ENCODE assay signal across 9 cellular contexts in the genomic region with DNA sequence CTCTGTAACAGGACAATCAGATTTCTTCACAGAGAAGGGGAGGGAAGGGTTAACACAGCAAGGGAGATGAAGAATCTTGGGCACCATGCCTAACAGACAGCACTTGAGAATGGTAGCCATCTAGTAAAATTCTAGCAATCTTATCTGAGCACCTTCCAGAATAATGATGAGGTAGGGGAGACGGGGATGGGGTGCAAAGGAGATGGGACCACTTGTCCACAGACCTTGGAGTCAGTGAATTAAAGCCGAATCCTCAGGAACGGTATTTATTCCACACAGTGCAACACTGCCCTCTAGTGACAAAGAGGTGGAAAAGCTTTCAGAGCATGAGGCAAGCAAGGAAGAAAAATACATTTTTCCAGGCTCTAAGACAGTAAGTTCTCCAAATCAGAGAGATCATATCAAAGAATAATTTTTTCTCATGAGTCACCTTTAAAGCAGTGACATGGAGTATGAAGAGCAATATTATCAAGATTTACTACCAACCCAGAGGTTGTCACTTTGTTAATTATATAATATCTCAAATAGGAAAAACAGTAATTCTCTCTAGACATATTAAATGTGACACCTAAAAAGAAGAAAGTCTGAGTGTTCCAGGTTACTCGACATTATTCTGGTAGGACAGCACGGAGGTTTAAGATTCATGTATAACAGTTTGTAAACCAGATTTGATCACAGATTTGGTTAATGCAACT. TPM values are rescaled to one million over a fixed set of nuclear protein-coding genes. Genes with fewer than 3 reads are reported as not detected.
A peak's percentile ranks its signal among the peaks of the same experiment; 100 is the strongest.
DNase-seq lines count a peak whose midpoint lies in the region; ATAC-seq and TF ChIP-seq lines count a peak whose summit lies in the region.
"Had no signal": no experiment of that assay in that cellular context is flagged by ENCODE, and none has a peak within 500 bp of the region (broad histone marks: within the 10 kb centered on the region; RNA-seq: fewer than 3 reads in every experiment).

No MANE protein-coding gene starts in this region.

- H4K20me1 ChIP-seq in Karpas-422 (ENCODE audit: insufficient read depth, low read depth, low read length): no peaks in the 10 kb centered on the region

- H3K4me1 Mint-ChIP-seq in immature natural killer cell: no peaks in the 10 kb centered on the region

- H2AFZ ChIP-seq in Karpas-422 (ENCODE audit: low read length): no peak overlapping the region

- no TSS peak for BruUV-seq in Panc1 (replicated peaks; lab: Mats Ljungman, UMichigan)

- DNase-seq in Ammon's horn (ENCODE audit: low spot score) (peak; percentile 92), GM12864 (ENCODE audit: low read depth) (peak; percentile 10), Karpas-422 (peak; percentile 78), Panc1 (ENCODE audit: low read depth, low spot score) (peak; percentile 64), T47D (ENCODE audit: low read depth in 1 of 2, low spot score in 1 of 2) (peak; percentile 5 to 70), immature natural killer cell (peak; percentile 50 to 56 (median 55))
- DNase-seq in stimulated activated naive CD4-positive, alpha-beta T cell (lab: John Stamatoyannopoulos, UW): peak in 4 of 6 experiments; percentile 11 to 72 (median 49)
- DNase-seq in activated CD4-positive, CD25-positive, alpha-beta regulatory T cell treated with anti-CD3 and anti-CD28 coated beads, Interleukin-2, amount 50 U/mL, for 72 hours: no peak

- no peak overlapping the region for H3K4me3 Mint-ChIP-seq in immature natural killer cell
- H3K4me3 Mint-ChIP-seq: IgD-negative memory B cell had no signal

- intact Hi-C loops in Panc1 (cut with micrococcal nuclease; ENCODE audit: unreplicated experiment): loop anchor here (1.0 to 10.0 kb wide), 4 partner anchors 61 to 311 kb away; no protein-coding TSS in a partner anchor

- H3K36me3 ChIP-seq in Karpas-422 (ENCODE audit: insufficient read depth, low read length): no peaks in the 10 kb centered on the region
- no peaks in the 10 kb centered on the region for H3K36me3 ChIP-seq in Panc1 (ENCODE audit: control insufficient read depth, insufficient read depth, low read length)

- no peak overlapping the region for H3K9ac ChIP-seq in Karpas-422 (ENCODE audit: low read length)

- H3K36me3 Mint-ChIP-seq in immature natural killer cell: peaks cover 0 to 2% (median 0%) of the 10 kb centered on the region in 3 donors
- H3K36me3 Mint-ChIP-seq: IgD-negative memory B cell had no signal

- H3K4me3 ChIP-seq in GM12864 (ENCODE audit: low read depth, low read length) (no peak overlapping the region), Karpas-422 (ENCODE audit: low read length) (no peak overlapping the region), Panc1 (ENCODE audit: low read depth in 2 of 2, low read length in 2 of 2) (no peak overlapping the region)

- CTCF ChIA-PET in Panc1 (lab: Charles Lee): interaction anchor here (0.6 to 2.1 kb wide), 4 partner anchors 9 to 262 kb away, joined by 3 to 9 read pairs (median 7); no protein-coding TSS in a partner anchor

- H3K27ac ChIP-seq in Karpas-422 (ENCODE audit: low read length) (no peak overlapping the region), Panc1 (ENCODE audit: low read length) (no peak overlapping the region)

- peaks cover 0 to 2% (median 0%) of the 10 kb centered on the region in 3 donors for H3K27me3 Mint-ChIP-seq in immature natural killer cell (ENCODE audit: low read depth in 3 of 3)
- H3K27me3 Mint-ChIP-seq: IgD-negative memory B cell had no signal

- H3K4me1 ChIP-seq in Karpas-422 (ENCODE audit: low read length): no peaks in the 10 kb centered on the region
- no peaks in the 10 kb centered on the region for H3K4me1 ChIP-seq in Panc1 (ENCODE audit: control insufficient read depth, insufficient read depth, low read length)

- H3K9me3 ChIP-seq in Karpas-422 (ENCODE audit: low read length) (no peaks in the 10 kb centered on the region), Panc1 (ENCODE audit: control insufficient read depth, insufficient read depth, low read depth, low read length) (no peaks in the 10 kb centered on the region)

- H3K9me3 Mint-ChIP-seq in immature natural killer cell: no peaks in the 10 kb centered on the region
- H3K9me3 Mint-ChIP-seq: IgD-negative memory B cell had no signal

- H3K27me3 ChIP-seq in Karpas-422 (ENCODE audit: low read length) (no peaks in the 10 kb centered on the region), Panc1 (ENCODE audit: control insufficient read depth, insufficient read depth, low read length) (no peaks in the 10 kb centered on the region)

- H3K9me2 ChIP-seq in Karpas-422 (replicated peaks; ENCODE audit: insufficient read depth, low read length): no peaks in the 10 kb centered on the region

- TF ChIP-seq CTCF in GM12864 (IDR thresholded peaks at IDR 0.05; ENCODE audit: low read depth, low read length, missing control alignments) (peak; percentile 86), Panc1 (IDR thresholded peaks at IDR 0.05) (peak; percentile 99)

- POLR2A ChIA-PET in Panc1 (lab: Charles Lee): no interaction called here

- H3K4me2 ChIP-seq in Karpas-422 (ENCODE audit: low read depth, low read length, poor library complexity, severe bottlenecking): no peak overlapping the region

- no peak overlapping the region for H3K27ac Mint-ChIP-seq in immature natural killer cell
- H3K27ac Mint-ChIP-seq: IgD-negative memory B cell had no signal

- in situ Hi-C loops in Panc1 (cut with HindIII; ENCODE audit: low pct_unique_long_range_greater_than_20kb, low sequenced_read_pairs): no loop called here
- in situ Hi-C loops in T47D (cut with HindIII; ENCODE audit: low pct_unique_long_range_greater_than_20kb, low sequenced_read_pairs): no loop called here

- H3K79me2 ChIP-seq in Karpas-422 (ENCODE audit: low read length): no peaks in the 10 kb centered on the region

- peak; percentile 80 for ATAC-seq in Panc1

RNA-seq across cellular contexts. Expression of gene LPAR3, which starts 43.3 kb away (rescaled TPM):
- not detected in 2 replicates for total RNA-seq in Karpas-422 (2014; rRNA removed; shearing (Covaris generic); ENCODE audit: low replicate concordance)
- 6.3 TPM for total RNA-seq in Panc1 (2021; ENCODE audit: unreplicated experiment)
- 13.1 TPM for polyA plus RNA-seq in Panc1 (2012; ENCODE audit: insufficient read length)
- under 1 TPM in 1 of 3 donors, not detected in 2; 0.30 TPM for polyA plus RNA-seq in immature natural killer cell
- polyA plus RNA-seq: IgD-negative memory B cell had no signal
